Comparison of ENCODE assay signal across 10 cellular contexts in the genomic region with DNA sequence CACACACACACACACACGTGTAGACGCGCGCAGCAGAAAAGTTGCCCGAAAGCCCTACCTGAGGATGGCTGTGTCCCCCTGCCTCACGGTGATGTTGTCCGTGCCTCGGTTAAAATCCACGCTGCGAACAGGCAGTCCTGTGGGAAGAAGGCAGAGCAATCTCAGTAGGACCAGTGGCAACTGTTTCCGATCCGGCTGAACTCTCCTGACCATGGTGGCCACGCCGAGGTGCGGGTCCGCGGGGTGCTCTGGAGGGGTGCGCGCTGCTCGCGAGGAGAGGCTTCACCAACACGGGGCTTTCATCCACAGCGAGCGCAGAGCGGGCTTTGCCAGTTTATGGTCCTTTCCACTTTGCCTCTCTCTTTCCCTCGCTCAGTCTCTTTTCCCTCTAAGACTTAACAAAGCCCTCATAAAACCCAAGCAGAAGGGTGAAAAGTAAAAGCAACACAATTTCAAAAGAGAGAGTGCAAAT. TPM values are rescaled to one million over a fixed set of nuclear protein-coding genes. Genes with fewer than 3 reads are reported as not detected.
DNase-seq lines count a peak whose midpoint lies in the region; ATAC-seq and TF ChIP-seq lines count a peak whose summit lies in the region.
"Had no signal": no experiment of that assay in that cellular context is flagged by ENCODE, and none has a peak within 500 bp of the region (broad histone marks: within the 10 kb centered on the region; RNA-seq: fewer than 3 reads in every experiment).

No MANE protein-coding gene starts in this region.

- H3K4me3 ChIP-seq in ectodermal cell (ENCODE audit: insufficient read depth, low read depth, low read length) = peak overlapping the region; percentile 71
- H3K4me3 ChIP-seq in lower lobe of right lung = peak overlapping the region; percentile 45
- H3K4me3 ChIP-seq in thoracic aorta = peak overlapping the region; percentile 30

- TF ChIP-seq CTCF in lower lobe of right lung (IDR thresholded peaks at IDR 0.05) = no peak
- TF ChIP-seq CTCF in thoracic aorta (IDR thresholded peaks at IDR 0.05) = no peak

- DNase-seq in DMS 273 (lab: John Stamatoyannopoulos, UW; ENCODE audit: unreplicated experiment) (peak; percentile 72), DMS 273 treated with DMSO at 0.1 percent for 48 hours (lab: John Stamatoyannopoulos, UW) (no peak), lower lobe of right lung (no peak), thoracic aorta (ENCODE audit: low spot score) (no peak), HuH-7 (ENCODE audit: low spot score) (no peak), UCSD-AML1 (lab: John Stamatoyannopoulos, UW; ENCODE audit: unreplicated experiment) (no peak), HUDEP-2 (lab: John Stamatoyannopoulos, UW; ENCODE audit: unreplicated experiment in 76 of 76) (no peak)
- DNase-seq: activated CD4-positive, CD25-positive, alpha-beta regulatory T cell treated with anti-CD3 and anti-CD28 coated beads, Interleukin-2, amount 50 U/mL, for 72 hours had no signal

- no peaks in the 10 kb centered on the region for H3K27me3 ChIP-seq in ectodermal cell (ENCODE audit: control insufficient read depth, insufficient read depth, low read length, poor library complexity, severe bottlenecking)
- H3K27me3 ChIP-seq in lower lobe of right lung (ENCODE audit: low read depth) = no peaks in the 10 kb centered on the region
- H3K27me3 ChIP-seq in thoracic aorta (replicated peaks; ENCODE audit: insufficient read depth) = no peaks in the 10 kb centered on the region

- H3K4me1 ChIP-seq in ectodermal cell (ENCODE audit: control insufficient read depth, insufficient read depth, low read length) = peaks cover 27% of the 10 kb centered on the region
- H3K4me1 ChIP-seq in lower lobe of right lung = no peaks in the 10 kb centered on the region
- H3K4me1 ChIP-seq in thoracic aorta (ENCODE audit: control insufficient read depth in 1 of 2, low read depth in 2 of 2) = no peaks in the 10 kb centered on the region

- 0 to 1% methylated on average over 26 of the region's 26 CpGs for WGBS in ectodermal cell, 2 experiments

- H3K27ac ChIP-seq in ectodermal cell (ENCODE audit: insufficient read depth, low read depth, low read length, poor library complexity, severe bottlenecking) (peak overlapping the region; percentile 86), lower lobe of right lung (no peak overlapping the region), thoracic aorta (no peak overlapping the region)
- H3K27ac ChIP-seq: 22Rv1 had no signal

- intact Hi-C loops in lower lobe of right lung (cut with DNase I) = no loop called here

- H3K36me3 ChIP-seq in ectodermal cell (ENCODE audit: control insufficient read depth, insufficient read depth, low read length) (no peaks in the 10 kb centered on the region), lower lobe of right lung (no peaks in the 10 kb centered on the region), thoracic aorta (no peaks in the 10 kb centered on the region)

- peak; percentile 28 to 34 for ATAC-seq in lower lobe of right lung
- no peak for ATAC-seq in thoracic aorta (ENCODE audit: insufficient number of reproducible peaks, low FRiP score, low read depth)

- H3K9me3 ChIP-seq in ectodermal cell (ENCODE audit: control insufficient read depth, low read length) (no peaks in the 10 kb centered on the region), lower lobe of right lung (no peaks in the 10 kb centered on the region), thoracic aorta (no peaks in the 10 kb centered on the region)

RNA-seq across cellular contexts. Expression of gene LSAMP, which starts 0.4 kb away (rescaled TPM):
- 23.7 TPM for polyA plus RNA-seq in ectodermal cell (2013, experiment 1 of 4)
- polyA plus RNA-seq in ectodermal cell (2013, experiment 2 of 4) = 26.3 TPM
- polyA plus RNA-seq in ectodermal cell (2013, experiment 3 of 4) = 27.3 TPM
- 30.3 TPM for polyA plus RNA-seq in ectodermal cell (2013, experiment 4 of 4)
- 20.1 TPM for total RNA-seq in lower lobe of right lung
- 1 to 10 TPM; 1.9 to 5.4 TPM for total RNA-seq in thoracic aorta
